ENCODE assay signal across 8 cellular contexts in the genomic region with DNA sequence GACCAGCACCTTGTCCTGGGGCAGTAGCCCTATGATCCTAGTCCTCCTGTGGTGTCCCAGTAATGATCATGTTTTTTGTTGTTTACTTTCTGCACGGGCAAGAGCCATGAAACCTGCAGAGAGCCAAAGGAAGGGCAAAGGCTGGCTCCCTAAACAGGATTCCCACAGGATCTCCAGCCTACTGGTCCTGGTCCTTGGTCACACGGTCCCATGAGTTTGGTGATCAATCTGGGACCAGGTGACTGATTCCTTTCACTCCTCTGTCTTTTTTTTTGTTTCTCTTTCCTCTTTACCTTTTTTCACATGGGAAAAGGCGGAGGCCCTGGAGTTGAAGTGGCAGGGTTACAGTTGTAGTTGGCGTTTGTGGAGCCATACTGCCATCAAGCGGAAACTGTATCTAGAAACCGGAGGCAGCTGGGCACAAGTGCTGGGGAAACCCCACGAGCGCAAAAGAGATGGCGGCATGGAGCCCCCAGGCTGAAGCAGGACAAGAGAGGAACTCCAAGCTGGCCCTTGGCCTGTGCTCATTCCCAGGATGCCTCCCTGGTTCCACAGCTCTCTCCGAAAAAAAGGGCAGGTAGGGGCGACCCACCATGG.
DNase-seq lines count a peak whose midpoint lies in the region; ATAC-seq lines count a peak whose summit lies in the region.

No MANE protein-coding gene starts in this region.

- intact Hi-C loops in head of caudate nucleus (cut with DNase I) = no loop called here

- peak; percentile 75 for DNase-seq in activated gamma-delta T cell treated with Interleukin-2 at 50 U/mL for 16 hours
- no peak for DNase-seq in activated gamma-delta T cell (lab: John Stamatoyannopoulos, UW)
- DNase-seq in activated CD4-positive, alpha-beta T cell treated with anti-CD3 and anti-CD28 coated beads, Interleukin-2, amount 50 U/mL, for 4 hours = peak; percentile 16 to 27
- peak; percentile 21 to 93 (median 83) for DNase-seq in head of caudate nucleus
- DNase-seq in stimulated activated naive CD8-positive, alpha-beta T cell treated with anti-CD3 and anti-CD28 coated beads, Interleukin-15, amount 100 ng/mL, for 72 hours = no peak
- no peak for DNase-seq in NOMO-1 treated with DMSO at 0.1 percent for 48 hours (lab: John Stamatoyannopoulos, UW; ENCODE audit: unreplicated experiment)

- H3K9me3 Mint-ChIP-seq in stimulated activated naive CD8-positive, alpha-beta T cell treated with anti-CD3 and anti-CD28 coated beads, Interleukin-15, amount 100 ng/mL, for 72 hours = no peaks in the 10 kb centered on the region

- no peaks in the 10 kb centered on the region for H3K27me3 Mint-ChIP-seq in stimulated activated naive CD8-positive, alpha-beta T cell treated with anti-CD3 and anti-CD28 coated beads, Interleukin-15, amount 100 ng/mL, for 72 hours

- H3K4me1 Mint-ChIP-seq in stimulated activated naive CD8-positive, alpha-beta T cell treated with anti-CD3 and anti-CD28 coated beads, Interleukin-15, amount 100 ng/mL, for 72 hours = peaks cover 61% of the 10 kb centered on the region

- no peak for ATAC-seq in stimulated activated naive CD8-positive, alpha-beta T cell treated with anti-CD3 and anti-CD28 coated beads, Interleukin-15, amount 100 ng/mL, for 72 hours
- no peak for ATAC-seq in GM18498 (IDR thresholded peaks at IDR 0.05; ENCODE audit: unreplicated experiment)
- no peak for ATAC-seq in HG02884 (IDR thresholded peaks at IDR 0.05; ENCODE audit: unreplicated experiment)

- H3K27ac Mint-ChIP-seq in stimulated activated naive CD8-positive, alpha-beta T cell treated with anti-CD3 and anti-CD28 coated beads, Interleukin-15, amount 100 ng/mL, for 72 hours = peak overlapping the region; percentile 20 to 97

- H3K4me3 Mint-ChIP-seq in stimulated activated naive CD8-positive, alpha-beta T cell treated with anti-CD3 and anti-CD28 coated beads, Interleukin-15, amount 100 ng/mL, for 72 hours = peak overlapping the region; percentile 19 to 42

Comparison
In these comparisons a context has a peak if more than half of its experiments do, and no peak if none do; other contexts are left out.
1. DNase-seq: peak in activated gamma-delta T cell treated with Interleukin-2 at 50 U/mL for 16 hours (single experiment), activated CD4-positive, alpha-beta T cell treated with anti-CD3 and anti-CD28 coated beads, Interleukin-2, amount 50 U/mL, for 4 hours (2 of 2) and head of caudate nucleus (42 of 42); none in activated gamma-delta T cell (single experiment), stimulated activated naive CD8-positive, alpha-beta T cell treated with anti-CD3 and anti-CD28 coated beads, Interleukin-15, amount 100 ng/mL, for 72 hours (0 of 2) and NOMO-1 treated with DMSO at 0.1 percent for 48 hours (single experiment).